In genomic region chr14:90580381-90581335, GRCh38 we compare ENCODE assay signal across 19 cellular contexts.
DNase-seq lines count a peak whose midpoint lies in the region; ATAC-seq and TF ChIP-seq lines count a peak whose summit lies in the region.
"Had no signal": no experiment of that assay in that cellular context is flagged by ENCODE, and none has a peak within 500 bp of the region (broad histone marks: within the 10 kb centered on the region; RNA-seq: fewer than 3 reads in every experiment).

No MANE protein-coding gene starts in this region.

- peak overlapping the region; percentile 54 to 87 (median 76) for H3K27ac ChIP-seq in gastrocnemius medialis
- H3K27ac ChIP-seq: ascending aorta, thyroid gland had no signal

- no peak for TF ChIP-seq POLR2A in gastrocnemius medialis (IDR thresholded peaks at IDR 0.05)

- H3K4me3 Mint-ChIP-seq in brain = no peak overlapping the region
- H3K4me3 Mint-ChIP-seq in activated T-cell treated with anti-CD3 and anti-CD28 coated beads, Interleukin-2, amount 50 U/mL, for 4 hours = no peak overlapping the region
- H3K4me3 Mint-ChIP-seq: activated B cell treated with CpG ODN at 0.5 μM for 24 hours; CD14-positive monocyte; dendritic cell treated with granulocyte-macrophage colony-stimulating factor and Interleukin-4, amounts not matched to agents 40 ng/mL and 50 ng/mL, for 4 days; H9 had no signal

- POLR2A ChIA-PET in GM10248 (lab: Yijun Ruan, JAX) = no interaction called here

- peaks cover 32% of the 10 kb centered on the region for H3K4me1 Mint-ChIP-seq in brain
- H3K4me1 Mint-ChIP-seq in activated T-cell treated with anti-CD3 and anti-CD28 coated beads, Interleukin-2, amount 50 U/mL, for 4 hours (ENCODE audit: low read depth) = no peaks in the 10 kb centered on the region
- H3K4me1 Mint-ChIP-seq: activated B cell treated with CpG ODN at 0.5 μM for 24 hours, CD14-positive monocyte had no signal

- TF ChIP-seq CTCF in brain (conservative IDR thresholded peaks at IDR 0.05) (no peak), gastrocnemius medialis (IDR thresholded peaks at IDR 0.05 in 4 of 5, conservative IDR thresholded peaks at IDR 0.05 in 1 of 5) (no peak), GM10248 (IDR thresholded peaks at IDR 0.05; ENCODE audit: control extremely low read depth, extremely low read depth, low read depth, missing control alignments) (no peak)

- peak overlapping the region in 4 of 5 experiments; percentile 62 to 82 (median 70) for H3K27ac Mint-ChIP-seq in brain
- H3K27ac Mint-ChIP-seq: activated B cell treated with CpG ODN at 0.5 μM for 24 hours; CD14-positive monocyte; dendritic cell treated with granulocyte-macrophage colony-stimulating factor and Interleukin-4, amounts not matched to agents 40 ng/mL and 50 ng/mL, for 4 days had no signal

- peaks cover 14% of the 10 kb centered on the region for H3K36me3 Mint-ChIP-seq in brain
- H3K36me3 Mint-ChIP-seq in activated T-cell treated with anti-CD3 and anti-CD28 coated beads, Interleukin-2, amount 50 U/mL, for 4 hours (ENCODE audit: insufficient read depth) = no peaks in the 10 kb centered on the region

- intact Hi-C loops in gastrocnemius medialis (cut with DNase I; ENCODE audit: low total_unique reads) = loop anchor here (2.0 to 10.0 kb wide), 2 partner anchors 116 to 584 kb away; no protein-coding TSS in a partner anchor

- H3K27me3 Mint-ChIP-seq in brain = peaks cover 2% of the 10 kb centered on the region
- H3K27me3 Mint-ChIP-seq in activated T-cell treated with anti-CD3 and anti-CD28 coated beads, Interleukin-2, amount 50 U/mL, for 4 hours (ENCODE audit: low read depth) = no peaks in the 10 kb centered on the region
- H3K27me3 Mint-ChIP-seq: activated B cell treated with CpG ODN at 0.5 μM for 24 hours; dendritic cell treated with granulocyte-macrophage colony-stimulating factor and Interleukin-4, amounts not matched to agents 40 ng/mL and 50 ng/mL, for 4 days had no signal

- no peaks in the 10 kb centered on the region for H3K9me3 ChIP-seq in gastrocnemius medialis
- H3K9me3 ChIP-seq: ascending aorta, thyroid gland had no signal

- H3K27me3 ChIP-seq in gastrocnemius medialis = no peaks in the 10 kb centered on the region
- H3K27me3 ChIP-seq: ascending aorta, thyroid gland had no signal

- no peak for ATAC-seq in gastrocnemius medialis
- ATAC-seq in activated T-cell treated with anti-CD3 and anti-CD28 coated beads, Interleukin-2, amount 50 U/mL, for 4 hours = no peak
- ATAC-seq: esophagus mucosa, sciatic nerve had no signal

- CTCF ChIA-PET in GM10248 (lab: Yijun Ruan, JAX) = no interaction called here

- H3K9me3 Mint-ChIP-seq in brain = no peaks in the 10 kb centered on the region
- H3K9me3 Mint-ChIP-seq in activated T-cell treated with anti-CD3 and anti-CD28 coated beads, Interleukin-2, amount 50 U/mL, for 4 hours = no peaks in the 10 kb centered on the region
- H3K9me3 Mint-ChIP-seq: activated B cell treated with CpG ODN at 0.5 μM for 24 hours; CD14-positive monocyte; dendritic cell treated with granulocyte-macrophage colony-stimulating factor and Interleukin-4, amounts not matched to agents 40 ng/mL and 50 ng/mL, for 4 days; H9 had no signal

- H3K4me1 ChIP-seq in gastrocnemius medialis = peaks cover 43 to 53% of the 10 kb centered on the region in 2 donors
- H3K4me1 ChIP-seq: ascending aorta, thyroid gland had no signal

- DNase-seq in NCI-H1105 treated with DMSO at 0.1 percent for 48 hours (lab: John Stamatoyannopoulos, UW) = peak; percentile 8
- DNase-seq in NCI-H1105 (lab: John Stamatoyannopoulos, UW) = no peak
- peak; percentile 48 for DNase-seq in NCI-H2171 (lab: John Stamatoyannopoulos, UW)
- no peak for DNase-seq in gastrocnemius medialis
- no peak for DNase-seq in RKO (ENCODE audit: low spot score)
- no peak for DNase-seq in GM10248 (ENCODE audit: extremely low spot score)
- DNase-seq in activated T-cell treated with anti-CD3 and anti-CD28 coated beads, Interleukin-2, amount 50 U/mL, for 4 hours = no peak
- DNase-seq: activated B cell treated with CpG ODN at 0.5 μM for 24 hours; activated effector memory CD4-positive, alpha-beta T cell treated with anti-CD3 and anti-CD28 coated beads, Interleukin-2, amount 50 U/mL, for 16 hours; EL; H9; NCI-H524 treated with DMSO at 0.1 percent for 48 hours; thyroid gland had no signal

- in situ Hi-C loops in gastrocnemius medialis (cut with MboI; ENCODE audit: low sequenced_read_pairs in 4 of 4) = no loop called here

- no peaks in the 10 kb centered on the region for H3K36me3 ChIP-seq in gastrocnemius medialis

- H3K4me3 ChIP-seq in gastrocnemius medialis = no peak overlapping the region
- H3K4me3 ChIP-seq: ascending aorta, thyroid gland had no signal

Comparison
In these comparisons a context has a peak if more than half of its experiments do, and no peak if none do; other contexts are left out.
1. DNase-seq: peak in NCI-H1105 treated with DMSO at 0.1 percent for 48 hours (single experiment) and NCI-H2171 (single experiment); none in NCI-H1105 (single experiment), gastrocnemius medialis (0 of 2), RKO (single experiment), GM10248 (single experiment) and activated T-cell treated with anti-CD3 and anti-CD28 coated beads, Interleukin-2, amount 50 U/mL, for 4 hours (single experiment).